In genomic region chr21:35102488-35103407, GRCh38 we compare ENCODE assay signal across 11 cellular contexts. TPM values are rescaled to one million over a fixed set of nuclear protein-coding genes. Genes with fewer than 3 reads are reported as not detected.
A peak's percentile ranks its signal among the peaks of the same experiment; 100 is the strongest.
DNase-seq lines count a peak whose midpoint lies in the region; ATAC-seq and TF ChIP-seq lines count a peak whose summit lies in the region.
"Had no signal": no experiment of that assay in that cellular context is flagged by ENCODE, and none has a peak within 500 bp of the region (broad histone marks: within the 10 kb centered on the region; RNA-seq: fewer than 3 reads in every experiment).

No MANE protein-coding gene starts in this region.

- H3K4me1 ChIP-seq in esophagus squamous epithelium, result no peaks in the 10 kb centered on the region
- H3K4me1 ChIP-seq: body of pancreas had no signal

- TF ChIP-seq POLR2A in esophagus squamous epithelium (IDR thresholded peaks at IDR 0.05), result no peak

- DNase-seq in CD1c-positive myeloid dendritic cell (ENCODE audit: extremely low spot score) (peak; percentile 90), NCI-H1694 (lab: John Stamatoyannopoulos, UW) (peak; percentile 72), myocyte (ENCODE audit: low read depth) (peak; percentile 61), NCI-H187 (lab: John Stamatoyannopoulos, UW) (no peak), RWPE1 (ENCODE audit: low spot score) (no peak), NCI-H2171 treated with DMSO at 0.1 percent for 48 hours (lab: John Stamatoyannopoulos, UW) (no peak), esophagus squamous epithelium (lab: John Stamatoyannopoulos, UW) (no peak)
- peak; percentile 35 for DNase-seq in activated naive CD8-positive, alpha-beta T cell treated with anti-CD3 and anti-CD28 coated beads, Interleukin-2, amount 10 ng/mL, durations not matched to agents 7 days and 5 days

- H3K27ac ChIP-seq in RWPE1, result no peak overlapping the region
- H3K27ac ChIP-seq in esophagus squamous epithelium, result no peak overlapping the region
- H3K27ac ChIP-seq: KMS-11 had no signal

- H3K27ac Mint-ChIP-seq in activated naive CD8-positive, alpha-beta T cell treated with anti-CD3 and anti-CD28 coated beads, Interleukin-2, amount 10 ng/mL, durations not matched to agents 7 days and 5 days, result no peak overlapping the region
- H3K27ac Mint-ChIP-seq: nephron had no signal

- H3K4me1 Mint-ChIP-seq in activated naive CD8-positive, alpha-beta T cell treated with anti-CD3 and anti-CD28 coated beads, Interleukin-2, amount 10 ng/mL, durations not matched to agents 7 days and 5 days, result no peaks in the 10 kb centered on the region
- H3K4me1 Mint-ChIP-seq: nephron had no signal

- H3K36me3 Mint-ChIP-seq in activated naive CD8-positive, alpha-beta T cell treated with anti-CD3 and anti-CD28 coated beads, Interleukin-2, amount 10 ng/mL, durations not matched to agents 7 days and 5 days, result no peaks in the 10 kb centered on the region

- no peaks in the 10 kb centered on the region for H3K9me3 Mint-ChIP-seq in activated naive CD8-positive, alpha-beta T cell treated with anti-CD3 and anti-CD28 coated beads, Interleukin-2, amount 10 ng/mL, durations not matched to agents 7 days and 5 days
- H3K9me3 Mint-ChIP-seq: nephron had no signal

- H3K36me3 ChIP-seq in esophagus squamous epithelium, result no peaks in the 10 kb centered on the region

- intact Hi-C loops in esophagus squamous epithelium (cut with DNase I), result no loop called here

- 51 to 67% methylated on average over 8 of the region's 8 CpGs for WGBS in esophagus squamous epithelium, 2 donors

- POLR2A ChIA-PET in activated naive CD8-positive, alpha-beta T cell treated with anti-CD3 and anti-CD28 coated beads, Interleukin-2, amount 10 ng/mL, durations not matched to agents 7 days and 5 days (lab: Charles Lee), result interaction anchor here (0.6 to 0.7 kb wide), 2 partner anchors 102 to 403 kb away, joined by 3 to 6 read pairs; no protein-coding TSS in a partner anchor
- POLR2A ChIA-PET in RWPE1 (lab: Yijun Ruan, JAX; ENCODE audit: low non-redundant PET), result no interaction called here

- no peaks in the 10 kb centered on the region for H3K27me3 ChIP-seq in esophagus squamous epithelium
- H3K27me3 ChIP-seq: body of pancreas had no signal

- no peaks in the 10 kb centered on the region for H3K27me3 Mint-ChIP-seq in activated naive CD8-positive, alpha-beta T cell treated with anti-CD3 and anti-CD28 coated beads, Interleukin-2, amount 10 ng/mL, durations not matched to agents 7 days and 5 days

- CTCF ChIA-PET in RWPE1 (lab: Yijun Ruan, JAX), result no interaction called here

- ATAC-seq in activated naive CD8-positive, alpha-beta T cell treated with anti-CD3 and anti-CD28 coated beads, Interleukin-2, amount 10 ng/mL, durations not matched to agents 7 days and 5 days (ENCODE audit: low read depth), result peak; percentile 88
- ATAC-seq: body of pancreas had no signal

- no peak overlapping the region for H3K4me3 Mint-ChIP-seq in activated naive CD8-positive, alpha-beta T cell treated with anti-CD3 and anti-CD28 coated beads, Interleukin-2, amount 10 ng/mL, durations not matched to agents 7 days and 5 days
- H3K4me3 Mint-ChIP-seq: nephron had no signal

- no peaks in the 10 kb centered on the region for H3K9me3 ChIP-seq in esophagus squamous epithelium
- H3K9me3 ChIP-seq: body of pancreas had no signal

- no peak overlapping the region for H3K4me3 ChIP-seq in esophagus squamous epithelium
- H3K4me3 ChIP-seq: body of pancreas had no signal

- TF ChIP-seq CTCF in RWPE1 (conservative IDR thresholded peaks at IDR 0.05; ENCODE audit: low read depth) (no peak), esophagus squamous epithelium (IDR thresholded peaks at IDR 0.05) (no peak)

RNA-seq across cellular contexts. Expression of gene RUNX1, which starts 53.6 kb away (rescaled TPM):
- total RNA-seq in activated naive CD8-positive, alpha-beta T cell treated with anti-CD3 and anti-CD28 coated beads, Interleukin-2, amount 10 ng/mL, durations not matched to agents 7 days and 5 days, result 10 to 100 TPM; 23.0 to 29.7 TPM
- total RNA-seq in myocyte (166 and 221 TPM in 2 replicates), esophagus squamous epithelium (10 to 100 TPM in 3 of 4 donors, 1 to 10 TPM in 1; 8.2 to 25.4 (median 18.3) TPM)
- polyA plus RNA-seq in myocyte (2012), result 81.3 TPM

Comparison
In these comparisons a context has a peak if more than half of its experiments do, and no peak if none do; other contexts are left out.
1. DNase-seq: peak in CD1c-positive myeloid dendritic cell (single experiment), NCI-H1694 (single experiment), activated naive CD8-positive, alpha-beta T cell treated with anti-CD3 and anti-CD28 coated beads, Interleukin-2, amount 10 ng/mL, durations not matched to agents 7 days and 5 days (single experiment) and myocyte (single experiment); none in NCI-H187 (0 of 2), RWPE1 (single experiment), NCI-H2171 treated with DMSO at 0.1 percent for 48 hours (single experiment) and esophagus squamous epithelium (single experiment).